9 cellular contexts compared by ENCODE assay signal in the genomic region with DNA sequence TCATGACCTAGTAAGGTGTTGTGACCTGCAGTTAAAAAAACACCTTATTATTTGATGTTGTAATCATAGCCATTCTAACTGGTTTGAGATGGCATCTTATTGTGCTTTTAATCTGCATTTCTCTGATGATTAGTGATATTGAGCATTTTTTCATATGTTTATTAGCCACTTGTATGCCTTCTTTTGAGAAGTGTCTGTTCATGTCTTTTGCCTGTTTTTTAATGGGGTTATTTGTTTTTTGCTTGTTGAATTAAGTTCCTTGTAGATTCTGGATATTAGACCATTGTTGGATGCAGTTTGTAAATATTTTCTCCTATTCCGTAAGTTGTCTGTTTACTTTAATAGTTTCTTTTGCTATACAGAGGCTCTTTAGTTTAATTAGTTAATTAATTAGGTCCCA.
"Had no signal": no experiment of that assay in that cellular context is flagged by ENCODE, and none has a peak within 500 bp of the region (broad histone marks: within the 10 kb centered on the region; RNA-seq: fewer than 3 reads in every experiment).

No MANE protein-coding gene starts in this region.

- H3K36me3 ChIP-seq: HAP-1 had no signal

- H3K4me1 ChIP-seq: HAP-1 had no signal

- H3K9me3 ChIP-seq: HAP-1 had no signal

- ATAC-seq: GM23338, HCT116 had no signal

- FAIRE-seq: H1, HTR-8/SVneo had no signal

- H3K4me3 ChIP-seq: GM23338, HAP-1 had no signal

- H3K27ac Mint-ChIP-seq: HFFc6, IgD-negative memory B cell had no signal

- H3K4me3 Mint-ChIP-seq: GM23338, HFFc6, IgD-negative memory B cell had no signal

- DNase-seq: H7, HFFc6, KBM-7 had no signal

- H3K9me3 Mint-ChIP-seq: GM23338, HFFc6 had no signal

- H2AFZ ChIP-seq: GM23338 had no signal

- H3K27me3 Mint-ChIP-seq: IgD-negative memory B cell had no signal

- H3K4me2 ChIP-seq: GM23338 had no signal
